8 cellular contexts compared by ENCODE assay signal in genomic region chr2:180359522-180360282, GRCh38.
DNase-seq lines count a peak whose midpoint lies in the region; ATAC-seq and TF ChIP-seq lines count a peak whose summit lies in the region.

No MANE protein-coding gene starts in this region.

- H3K27me3 ChIP-seq in MG63 (no peaks in the 10 kb centered on the region), kidney epithelial cell (ENCODE audit: control insufficient read depth, insufficient read depth, low read length) (no peaks in the 10 kb centered on the region)

- no peaks in the 10 kb centered on the region for H3K9me3 ChIP-seq in MG63

- TF ChIP-seq CTCF in kidney epithelial cell (IDR thresholded peaks at IDR 0.05; ENCODE audit: insufficient read depth, low read length, poor library complexity, severe bottlenecking) = peak; percentile 20

- peak; percentile 99 for ATAC-seq in HG02571 (IDR thresholded peaks at IDR 0.05; ENCODE audit: unreplicated experiment)

- H3K36me3 ChIP-seq in MG63 = no peaks in the 10 kb centered on the region
- H3K36me3 ChIP-seq in kidney epithelial cell (ENCODE audit: control insufficient read depth, insufficient read depth, low read length) = no peaks in the 10 kb centered on the region

- DNase-seq in NCI-H2107 treated with DMSO at 0.1 percent for 48 hours (lab: John Stamatoyannopoulos, UW; ENCODE audit: unreplicated experiment) (peak; percentile 52), NCI-H2107 (lab: John Stamatoyannopoulos, UW) (no peak), MG63 (peak; percentile 3), kidney epithelial cell (ENCODE audit: low read depth) (no peak), RKO (ENCODE audit: low spot score) (no peak), MV-4-11 (lab: John Stamatoyannopoulos, UW) (no peak), glomerular visceral epithelial cell (ENCODE audit: extremely low spot score) (no peak)

- H3K4me3 ChIP-seq in MG63 (no peak overlapping the region), kidney epithelial cell (ENCODE audit: low read depth, low read length) (no peak overlapping the region)

Comparison
In these comparisons a context has a peak if more than half of its experiments do, and no peak if none do; other contexts are left out.
1. DNase-seq: peak in NCI-H2107 treated with DMSO at 0.1 percent for 48 hours (single experiment) and MG63 (single experiment); none in NCI-H2107 (single experiment), kidney epithelial cell (single experiment), RKO (single experiment), MV-4-11 (single experiment) and glomerular visceral epithelial cell (single experiment).